In the genomic region with DNA sequence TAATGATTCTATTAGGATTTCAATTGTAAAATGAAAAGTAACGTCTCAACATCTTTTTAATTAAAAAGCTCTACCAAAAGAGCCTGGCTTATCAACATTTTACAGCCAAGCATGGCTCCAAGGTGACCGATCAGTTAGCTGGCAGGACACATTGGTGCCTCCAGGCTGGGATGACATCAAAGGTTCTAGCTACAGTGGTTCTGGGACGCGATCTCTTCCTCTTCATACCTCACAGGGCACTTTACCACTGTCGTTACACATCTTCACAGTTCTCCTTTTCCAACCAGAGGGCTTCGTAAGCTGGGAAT, we compare ENCODE assay signal across 1 cellular context.
TF ChIP-seq lines count a peak whose summit lies in the region.

No MANE protein-coding gene starts in this region.

TF ChIP-seq in IMR-90, 13 proteins besides CTCF, POLR2A, EP300 and RAD21 (continued from another document):
- no peak for TF ChIP-seq RCOR1 (IDR thresholded peaks at IDR 0.05; ENCODE audit: insufficient replicate concordance, low read length)
- TF ChIP-seq BHLHE40 (IDR thresholded peaks at IDR 0.05; ENCODE audit: low read depth, low read length): no peak
- no peak for TF ChIP-seq RFX5 (IDR thresholded peaks at IDR 0.05; ENCODE audit: low read depth, low read length)
TF ChIP-seq in IMR-90: peak in this region for 0.
